32 cellular contexts compared by ENCODE assay signal in the genomic region with DNA sequence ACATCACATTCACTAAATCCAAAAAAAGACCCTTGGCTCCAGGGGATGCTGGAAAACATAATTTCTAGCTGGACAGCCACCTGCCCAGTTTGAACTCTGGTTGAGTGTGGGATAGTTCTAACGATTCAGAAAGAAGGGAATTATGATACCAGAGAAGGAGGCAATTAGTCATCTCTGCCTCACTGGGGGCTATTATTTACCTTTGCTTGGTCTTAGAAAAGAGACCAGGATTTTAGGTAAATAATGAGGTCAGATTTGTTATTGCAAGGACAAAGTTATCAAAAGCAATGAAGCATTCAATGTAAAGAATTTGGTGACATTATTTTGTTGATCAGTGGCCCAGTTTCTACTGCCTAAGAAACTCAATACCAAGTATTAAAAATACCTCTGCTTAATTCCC.
"Had no signal": no experiment of that assay in that cellular context is flagged by ENCODE, and none has a peak within 500 bp of the region (broad histone marks: within the 10 kb centered on the region; RNA-seq: fewer than 3 reads in every experiment).

No MANE protein-coding gene starts in this region.

- H3K4me3 ChIP-seq: MG63 had no signal

- H3K27me3 ChIP-seq: MG63 had no signal

- DNase-seq: Karpas-422, Kasumi-1, MG63, MM.1S, MV-4-11, NCI-H1048, NCI-H1092 treated with DMSO at 0.1 percent for 48 hours, NCI-H1105, NCI-H1105 treated with DMSO at 0.1 percent for 48 hours, NCI-H1417 treated with DMSO at 0.1 percent for 48 hours, NCI-H1436, NCI-H1436 treated with DMSO at 0.1 percent for 48 hours, NCI-H146, NCI-H1694, NCI-H1694 treated with DMSO at 0.1 percent for 48 hours, NCI-H187, NCI-H187 treated with DMSO at 0.1 percent for 48 hours, NCI-H1930, NCI-H2029, NCI-H2029 treated with DMSO at 0.1 percent for 48 hours, NCI-H2081, NCI-H2081 treated with DMSO at 0.1 percent for 48 hours, NCI-H2107, NCI-H2171, NCI-H2171 treated with DMSO at 0.1 percent for 48 hours, NCI-H226, NCI-H345, NCI-H446, NCI-H446 treated with DMSO at 0.1 percent for 48 hours, NCI-H510A, NCI-H510A treated with DMSO at 0.1 percent for 48 hours, NCI-H524 had no signal

- H3K9me3 ChIP-seq: MG63 had no signal

- H3K36me3 ChIP-seq: MG63 had no signal
